In the genomic region with DNA sequence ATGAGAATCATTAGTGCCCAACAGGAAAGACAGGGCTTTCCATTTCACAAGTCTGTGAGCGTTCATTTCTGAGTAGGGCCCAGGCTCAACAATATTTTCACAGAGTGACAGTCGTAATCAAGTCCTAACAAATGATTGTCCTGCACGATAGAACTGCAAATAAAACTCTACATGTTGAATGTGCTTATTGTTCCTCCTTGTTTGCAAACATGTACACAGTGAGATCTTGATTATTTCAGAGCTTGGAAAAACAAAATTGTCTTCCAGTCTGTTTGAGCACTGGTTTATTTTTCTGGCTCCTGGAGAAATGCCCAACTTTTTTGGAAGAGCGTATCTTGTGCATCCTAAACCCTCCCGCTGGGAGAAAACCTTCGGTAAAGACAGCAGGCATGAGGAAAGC, we compare ENCODE assay signal across 29 cellular contexts.
"Had no signal": no experiment of that assay in that cellular context is flagged by ENCODE, and none has a peak within 500 bp of the region (broad histone marks: within the 10 kb centered on the region; RNA-seq: fewer than 3 reads in every experiment).

No MANE protein-coding gene starts in this region.

- H3K36me3 ChIP-seq: left lung, lower lobe of right lung, neural progenitor cell, neutrophil, pancreas, right atrium auricular region, right lobe of liver, tibial nerve, uterus had no signal

- H3K4me1 ChIP-seq: left lung, lower lobe of right lung, neural progenitor cell, pancreas, right atrium auricular region, right lobe of liver, tibial nerve, uterus had no signal

- H3K4me2 ChIP-seq: neural progenitor cell, smooth muscle cell had no signal

- ATAC-seq: left colon; left lung; lower lobe of right lung; natural killer cell; pancreas; right lobe of liver; stimulated activated memory B cell treated with anti-CD40 and anti-IgM and Interleukin-4, amounts not matched to agents 10 μg/mL and 1 μg/mL and 100 μg/mL, for 72 hours; stimulated activated naive CD8-positive, alpha-beta T cell treated with anti-CD3 and anti-CD28 coated beads, Interleukin-15, amount 100 ng/mL, for 72 hours had no signal

- H3K27me3 ChIP-seq: left lung, neural progenitor cell, neutrophil, pancreas, right atrium auricular region, right lobe of liver, tibial nerve, uterus had no signal

- H3K27ac ChIP-seq: left lung, lower lobe of right lung, neural progenitor cell, neutrophil, pancreas, right atrium auricular region, right lobe of liver, tibial nerve, uterus had no signal

- FAIRE-seq: islet of Langerhans, kidney, pancreas had no signal

- H3K9me3 ChIP-seq: neutrophil, pancreas, right lobe of liver, uterus had no signal

- H3K4me3 ChIP-seq: left lung, lower lobe of right lung, neural progenitor cell, pancreas, right atrium auricular region, right lobe of liver, smooth muscle cell, tibial nerve, uterus had no signal

- DNase-seq: hypothalamus; immature natural killer cell; kidney; left colon; left lung; lower lobe of right lung; mesendoderm; naive B cell; natural killer cell; nephron progenitor cell; occipital lobe; pancreas; posterior cingulate gyrus; right lobe of liver; stimulated activated CD4-positive, alpha-beta T cell treated with anti-CD3 and anti-CD28 coated beads, Interleukin-1b, Interleukin-23, amount 100 ng/mL, for 48 hours; stimulated activated CD4-positive, alpha-beta T cell treated with anti-CD3 and anti-CD28 coated beads, Interleukin-2, amount 100 ng/mL, for 48 hours; stimulated activated CD4-positive, alpha-beta T cell treated with anti-CD3 and anti-CD28 coated beads, Interleukin-4, amount 100 ng/mL, for 4 hours; stimulated activated CD8-positive, alpha-beta memory T cell treated with anti-CD3 and anti-CD28 coated beads, Interleukin-4, amount 100 ng/mL, for 48 hours; stimulated activated naive CD4-positive, alpha-beta T cell treated with Interleukin-2 at 50 U/mL for 16 hours; stimulated activated naive CD8-positive, alpha-beta T cell treated with anti-CD3 and anti-CD28 coated beads, Interleukin-15, amount 100 ng/mL, for 72 hours; substantia nigra; uterus had no signal

- H2AFZ ChIP-seq: neural progenitor cell had no signal
